ENCODE assay signal across 18 cellular contexts in the genomic region with DNA sequence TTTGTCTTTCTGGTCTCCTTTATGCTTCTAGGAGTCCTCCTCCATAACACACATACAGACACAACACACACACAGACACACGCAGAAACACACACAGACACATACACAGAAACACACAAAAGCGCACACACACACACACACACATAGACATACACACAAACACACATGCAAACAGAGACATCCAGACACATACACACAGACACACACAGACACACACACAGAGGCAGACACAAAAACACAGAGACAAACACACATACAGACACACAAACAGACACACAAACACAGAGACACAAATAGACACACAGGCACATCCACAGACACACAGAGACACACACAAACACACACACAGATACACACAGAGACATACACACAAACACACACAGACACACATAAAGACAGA.
DNase-seq lines count a peak whose midpoint lies in the region; TF ChIP-seq lines count a peak whose summit lies in the region.
"Had no signal": no experiment of that assay in that cellular context is flagged by ENCODE, and none has a peak within 500 bp of the region (broad histone marks: within the 10 kb centered on the region; RNA-seq: fewer than 3 reads in every experiment).

No MANE protein-coding gene starts in this region.

- peaks cover 2% of the 10 kb centered on the region for H3K79me1 ChIP-seq in neuronal stem cell (ENCODE audit: low read depth, low read length)

- H3K4me2 ChIP-seq in BLaER1: peak overlapping the region; percentile 62
- no peak overlapping the region for H3K4me2 ChIP-seq in neuronal stem cell (ENCODE audit: insufficient read depth, low read length, poor library complexity, severe bottlenecking)

- peaks cover 43% of the 10 kb centered on the region for H3K9me3 ChIP-seq in BLaER1
- no peaks in the 10 kb centered on the region for H3K9me3 ChIP-seq in HEK293 (ENCODE audit: control insufficient read depth, insufficient read depth, low read depth, low read length)
- H3K9me3 ChIP-seq in neuronal stem cell (replicated peaks in 1 of 2; ENCODE audit: control insufficient read depth in 2 of 2, insufficient read depth in 1 of 2, low read depth in 1 of 2, low read length in 2 of 2): peaks cover 6 to 24% of the 10 kb centered on the region in 2 donors

- no peak overlapping the region for H2BK120ac ChIP-seq in neuronal stem cell (ENCODE audit: low read depth, low read length)

- peak overlapping the region; percentile 75; the same call in 1 of the 2 replicates for H3K27ac ChIP-seq in BLaER1
- no peak overlapping the region for H3K27ac ChIP-seq in HEK293 (ENCODE audit: extremely low read depth, low read depth, low read length)
- H3K27ac ChIP-seq in neuronal stem cell (replicated peaks; ENCODE audit: low read length): no peak overlapping the region

- no peak overlapping the region for H2BK5ac ChIP-seq in neuronal stem cell (ENCODE audit: low read length)

- H3K4ac ChIP-seq in neuronal stem cell (ENCODE audit: low read length): no peak overlapping the region

- H4K8ac ChIP-seq in neuronal stem cell (ENCODE audit: low read depth, low read length): no peak overlapping the region

- H3K36me3 ChIP-seq in BLaER1 (no peaks in the 10 kb centered on the region), HEK293 (ENCODE audit: control insufficient read depth in 2 of 2, insufficient read depth in 1 of 2, low read length in 2 of 2) (no peaks in the 10 kb centered on the region), neuronal stem cell (replicated peaks in 1 of 2; ENCODE audit: control insufficient read depth in 2 of 2, insufficient read depth in 2 of 2, low read length in 2 of 2) (peaks cover 0 to 2% of the 10 kb centered on the region in 2 donors)

- DNase-seq in ecto neural progenitor cell (ENCODE audit: low spot score) (peak; percentile 31), neuronal stem cell (ENCODE audit: low spot score) (no peak), amygdala (lab: John Stamatoyannopoulos, UW) (no peak), T-helper 9 cell (no peak), HEK293T (ENCODE audit: extremely low spot score) (no peak)
- DNase-seq: C1 segment of cervical spinal cord; Calu3; CD4-positive, alpha-beta memory T cell; COR-L47; DMS53; DMS79 treated with DMSO at 0.1 percent for 48 hours; GF-D8; GOT3; H7; HCEC 1CT; HFFc6 had no signal

- H3K27me3 ChIP-seq in BLaER1 (no peaks in the 10 kb centered on the region), neuronal stem cell (ENCODE audit: control insufficient read depth in 3 of 3, insufficient read depth in 3 of 3, low read depth in 1 of 3, low read length in 3 of 3) (no peaks in the 10 kb centered on the region)

- CTCF ChIA-PET in HEK293 (lab: Yijun Ruan, JAX) (no interaction called here), HEK293T (lab: Yijun Ruan, JAX) (no interaction called here)

- H3K4me3 ChIP-seq in BLaER1 (no peak overlapping the region), HEK293 (ENCODE audit: low read depth, low read length) (no peak overlapping the region), neuronal stem cell (ENCODE audit: low read length in 2 of 2) (peak overlapping the region in 1 of 2 donors; percentile 5)

- no peak overlapping the region for H2AFZ ChIP-seq in neuronal stem cell (ENCODE audit: low read length)

- no peak for TF ChIP-seq CTCF in HEK293 (tag by site-specific recombination; IDR thresholded peaks at IDR 0.05)

- no CpG with 5 or more reads among the region's 2 CpGs for WGBS in neuronal stem cell (ENCODE audit: extremely low coverage in 2 of 2, insufficient read length in 2 of 2, insufficient replicate concordance in 1 of 2), 2 donors

- H3K4me1 ChIP-seq in BLaER1 (peaks cover 72% of the 10 kb centered on the region), HEK293 (ENCODE audit: control insufficient read depth, insufficient read depth, low read length) (no peaks in the 10 kb centered on the region), neuronal stem cell (ENCODE audit: control insufficient read depth in 2 of 2, insufficient read depth in 1 of 2, low read depth in 1 of 2, low read length in 2 of 2) (peaks cover 6 to 25% of the 10 kb centered on the region in 2 donors)

- no peaks in the 10 kb centered on the region for H4K20me1 ChIP-seq in BLaER1

- H3K14ac ChIP-seq in neuronal stem cell (ENCODE audit: low read length): peak overlapping the region; percentile 1

- H2BK12ac ChIP-seq in neuronal stem cell (ENCODE audit: low read length): no peak overlapping the region

- H3K18ac ChIP-seq in neuronal stem cell (ENCODE audit: low read length): no peak overlapping the region

- H4K91ac ChIP-seq in neuronal stem cell (ENCODE audit: low read depth, low read length, poor library complexity): peak overlapping the region; percentile 57

- no peak overlapping the region for H2AK5ac ChIP-seq in neuronal stem cell (ENCODE audit: low read depth, low read length)

- POLR2A ChIA-PET in HEK293 (lab: Yijun Ruan, JAX): no interaction called here
- POLR2A ChIA-PET in HEK293T (lab: Yijun Ruan, JAX): no interaction called here

- H3K9ac ChIP-seq in BLaER1: peak overlapping the region; percentile 50; the same call in 1 of the 2 replicates
- H3K9ac ChIP-seq in neuronal stem cell (ENCODE audit: low read depth, low read length, poor library complexity): peak overlapping the region; percentile 17

- no peak overlapping the region for H2BK15ac ChIP-seq in neuronal stem cell (ENCODE audit: low read length)

- H3K23ac ChIP-seq in neuronal stem cell (ENCODE audit: low read depth, low read length, poor library complexity): no peak overlapping the region

TF ChIP-seq in HEK293, 187 proteins besides CTCF, POLR2A, EP300 and RAD21 (continues in another document):
- peak; percentile 56; the same call in 1 of the 2 replicates for TF ChIP-seq ZNF311 (tag by site-specific recombination; IDR thresholded peaks at IDR 0.05; ENCODE audit: borderline replicate concordance)
- 0 out of 2 replicates have a peak, but pooled peaks have one; percentile 14 for TF ChIP-seq ZNF23 (tag by site-specific recombination; IDR thresholded peaks at IDR 0.05; ENCODE audit: borderline replicate concordance)
- peak; percentile 83 for TF ChIP-seq ZNF473 (tag by site-specific recombination; IDR thresholded peaks at IDR 0.05)
- TF ChIP-seq, protein P1, sequence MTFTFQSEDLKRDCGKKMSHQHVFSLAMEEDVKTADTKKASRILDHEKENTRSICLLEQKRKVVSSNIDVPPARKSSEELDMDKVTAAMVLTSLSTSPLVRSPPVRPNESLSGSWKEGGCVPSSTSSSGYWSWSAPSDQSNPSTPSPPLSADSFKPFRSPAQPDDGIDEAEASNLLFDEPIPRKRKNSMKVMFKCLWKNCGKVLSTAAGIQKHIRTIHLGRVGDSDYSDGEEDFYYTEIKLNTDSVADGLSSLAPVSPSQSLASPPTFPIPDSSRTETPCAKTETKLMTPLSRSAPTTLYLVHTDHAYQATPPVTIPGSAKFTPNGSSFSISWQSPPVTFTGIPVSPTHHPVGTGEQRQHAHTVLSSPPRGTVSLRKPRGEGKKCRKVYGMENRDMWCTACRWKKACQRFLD (tag by site-specific recombination; IDR thresholded peaks at IDR 0.05): 0 out of 2 replicates have a peak, but pooled peaks have one; percentile 10
- TF ChIP-seq RBAK (tag by site-specific recombination; IDR thresholded peaks at IDR 0.05): no peak
- TF ChIP-seq ZNF274 (IDR thresholded peaks at IDR 0.05; ENCODE audit: low read length): no peak
- TF ChIP-seq ZNF274 (tag by site-specific recombination; IDR thresholded peaks at IDR 0.05; ENCODE audit: borderline replicate concordance): 0 out of 2 replicates have a peak, but pooled peaks have one; percentile 32
- peak; percentile 16; the same call in 1 of the 2 replicates for TF ChIP-seq ZNF239 (tag by site-specific recombination; IDR thresholded peaks at IDR 0.05)
- TF ChIP-seq ZNF610 (tag by site-specific recombination; IDR thresholded peaks at IDR 0.05; ENCODE audit: borderline replicate concordance): no peak
- TF ChIP-seq ZNF155 (tag by site-specific recombination; IDR thresholded peaks at IDR 0.05): no peak; the same call in 1 of the 2 replicates

TF ChIP-seq in HEK293T, 16 proteins besides CTCF, POLR2A, EP300 and RAD21:
- TF ChIP-seq SP1 (IDR thresholded peaks at IDR 0.05): no peak
- TF ChIP-seq ARNT (IDR thresholded peaks at IDR 0.05): no peak
- TF ChIP-seq CTBP1 (IDR thresholded peaks at IDR 0.05; ENCODE audit: borderline replicate concordance): no peak
- TF ChIP-seq BHLHE40 (IDR thresholded peaks at IDR 0.05; ENCODE audit: borderline replicate concordance): no peak
- TF ChIP-seq ZNF384 (IDR thresholded peaks at IDR 0.05): no peak
- no peak for TF ChIP-seq HDGF (IDR thresholded peaks at IDR 0.05; ENCODE audit: borderline replicate concordance)
- no peak for TF ChIP-seq FOXA1 (IDR thresholded peaks at IDR 0.05)
- no peak for TF ChIP-seq ELF4 (IDR thresholded peaks at IDR 0.05)
- no peak for TF ChIP-seq SUZ12 (IDR thresholded peaks at IDR 0.05)
